Comparison of ENCODE assay signal across 16 cellular contexts in the genomic region with DNA sequence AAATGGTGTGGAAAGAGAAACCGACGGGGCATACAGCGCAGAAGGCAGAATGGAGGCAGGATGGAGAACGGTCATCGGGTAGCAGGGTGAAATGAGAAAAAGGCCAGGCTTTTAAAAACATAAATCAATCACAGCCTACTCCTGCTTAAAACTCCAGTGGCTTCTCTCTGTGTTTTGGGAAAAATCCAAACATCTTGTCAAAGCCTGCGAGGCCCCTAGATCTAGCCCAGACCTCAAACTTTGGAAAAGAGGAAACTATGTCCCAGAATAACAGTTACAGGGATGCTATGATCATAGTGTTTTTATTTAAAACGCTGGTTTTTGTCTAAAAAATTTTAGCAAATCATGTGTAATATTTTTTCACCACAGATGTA. TPM values are rescaled to one million over a fixed set of nuclear protein-coding genes. Genes with fewer than 3 reads are reported as not detected.
DNase-seq lines count a peak whose midpoint lies in the region; ATAC-seq, FAIRE-seq and TF ChIP-seq lines count a peak whose summit lies in the region.
"Had no signal": no experiment of that assay in that cellular context is flagged by ENCODE, and none has a peak within 500 bp of the region (broad histone marks: within the 10 kb centered on the region; RNA-seq: fewer than 3 reads in every experiment).

No MANE protein-coding gene starts in this region.

- no peaks in the 10 kb centered on the region for H3K27me3 ChIP-seq in SJCRH30
- no peaks in the 10 kb centered on the region for H3K27me3 ChIP-seq in H1 (replicated peaks in 1 of 4; ENCODE audit: control insufficient read depth in 3 of 4, extremely low read depth in 1 of 4, insufficient read depth in 3 of 4, low read length in 3 of 4)
- peaks cover 5% of the 10 kb centered on the region in 2 donors for H3K27me3 ChIP-seq in mucosa of rectum (ENCODE audit: control insufficient read depth in 2 of 2, insufficient read depth in 2 of 2, low read length in 2 of 2)
- H3K27me3 ChIP-seq: neutrophil had no signal

- no peak overlapping the region for H2BK12ac ChIP-seq in H1 (ENCODE audit: low read depth, low read length)

- no peak for FAIRE-seq in H1 (lab: Jason Lieb, UNC)

- no peak overlapping the region for H2AK5ac ChIP-seq in H1 (ENCODE audit: low read depth, low read length)

- TF ChIP-seq RAD21 in H1 (IDR thresholded peaks at IDR 0.05 in 1 of 2, conservative IDR thresholded peaks at IDR 0.05 in 1 of 2; ENCODE audit: low read depth in 2 of 2, low read length in 2 of 2), result no peak

- H3K23me2 ChIP-seq in H1 (ENCODE audit: low read depth, low read length), result no peaks in the 10 kb centered on the region

- no peak overlapping the region for H3K23ac ChIP-seq in H1 (ENCODE audit: insufficient read length)

- no peak overlapping the region for H3K9ac ChIP-seq in H1 (replicated peaks in 1 of 4; ENCODE audit: extremely low read depth in 1 of 4, low read depth in 3 of 4, low read length in 3 of 4)
- H3K9ac ChIP-seq in mucosa of rectum (ENCODE audit: low read depth in 1 of 2, low read length in 2 of 2), result no peak overlapping the region

- H3K9me3 ChIP-seq in SJCRH30 (replicated peaks) (no peaks in the 10 kb centered on the region), H1 (ENCODE audit: insufficient read depth in 2 of 2, low read depth in 1 of 2, low read length in 1 of 2) (no peaks in the 10 kb centered on the region), mucosa of rectum (ENCODE audit: control insufficient read depth in 2 of 2, low read length in 2 of 2) (no peaks in the 10 kb centered on the region)
- H3K9me3 ChIP-seq: neutrophil had no signal

- no peak overlapping the region for H2BK20ac ChIP-seq in H1 (ENCODE audit: low read length)

- H4K5ac ChIP-seq in H1 (ENCODE audit: insufficient read length, low read depth, low read length), result no peak overlapping the region

- WGBS in H1 (ENCODE audit: extremely low coverage in 1 of 2, insufficient coverage in 1 of 2, insufficient read length in 1 of 2, insufficient replicate concordance in 2 of 2, low coverage in 1 of 2, low lambda C conversion rate in 2 of 2, missing lambda C conversion rate in 1 of 2), 2 experiments, result 82% methylated on average over 7 of the region's 7 CpGs; no CpG with 5 or more reads in 1 of the 2 experiments

- H3K4me1 ChIP-seq in SJCRH30 (peaks cover 30% of the 10 kb centered on the region), H1 (replicated peaks in 1 of 4; ENCODE audit: control insufficient read depth in 3 of 4, insufficient read depth in 4 of 4, low read length in 3 of 4) (no peaks in the 10 kb centered on the region), mucosa of rectum (ENCODE audit: control insufficient read depth in 2 of 2, insufficient read depth in 2 of 2, low read length in 2 of 2) (peaks cover 12 to 25% of the 10 kb centered on the region in 2 donors)

- H3K4me2 ChIP-seq in H1 (ENCODE audit: insufficient read depth in 1 of 2, low read depth in 2 of 2, low read length in 2 of 2), result no peak overlapping the region

- no peak overlapping the region for H3K14ac ChIP-seq in H1 (ENCODE audit: insufficient read length)

- DNase-seq in SJCRH30, result no peak
- no peak for DNase-seq in H1 (ENCODE audit: low read depth in 1 of 2, low spot score in 2 of 2)
- DNase-seq in SHP77 treated with DMSO at 0.1 percent for 48 hours (lab: John Stamatoyannopoulos, UW), result no peak
- DNase-seq in COLO668 (lab: John Stamatoyannopoulos, UW; ENCODE audit: unreplicated experiment), result no peak
- no peak for DNase-seq in NCI-H146 treated with DMSO at 0.1 percent for 48 hours (lab: John Stamatoyannopoulos, UW; ENCODE audit: unreplicated experiment)
- DNase-seq: activated CD4-positive, alpha-beta T cell treated with anti-CD3 and anti-CD28 coated beads for 36 hours; CD8-positive, alpha-beta T cell; Kasumi-1; NCI-H2081; stimulated activated CD4-positive, alpha-beta T cell treated with anti-CD3 and anti-CD28 coated beads, Interleukin-2, amount 100 ng/mL, for 48 hours; T-helper 1 cell had no signal

- TF ChIP-seq EP300 in H1 (IDR thresholded peaks at IDR 0.05; ENCODE audit: borderline replicate concordance in 1 of 2, low read depth in 2 of 2, low read length in 2 of 2), result no peak

- no peak overlapping the region for H2BK15ac ChIP-seq in H1 (ENCODE audit: low read length)

- H3K56ac ChIP-seq in H1 (replicated peaks; ENCODE audit: insufficient read length, low read depth, low read length), result no peak overlapping the region

- no peak for TF ChIP-seq CTCF in H1 (IDR thresholded peaks at IDR 0.05; ENCODE audit: control extremely low read depth in 1 of 3, insufficient read depth in 1 of 3, low read depth in 1 of 3, low read length in 3 of 3)

- H3K36me3 ChIP-seq in SJCRH30 (no peaks in the 10 kb centered on the region), H1 (ENCODE audit: control insufficient read depth in 2 of 4, insufficient read depth in 4 of 4, low read length in 3 of 4) (no peaks in the 10 kb centered on the region), mucosa of rectum (ENCODE audit: control insufficient read depth in 2 of 2, insufficient read depth in 2 of 2, low read length in 2 of 2) (no peaks in the 10 kb centered on the region)
- H3K36me3 ChIP-seq: neutrophil had no signal

- no peak overlapping the region for H2BK120ac ChIP-seq in H1 (replicated peaks; ENCODE audit: low read depth, low read length)

- no peak for TF ChIP-seq POLR2A in H1 (IDR thresholded peaks at IDR 0.05; ENCODE audit: control extremely low read depth in 1 of 2, low read depth in 2 of 2, low read length in 2 of 2)

- CTCF ChIA-PET in H1 (lab: Charles Lee; ENCODE audit: partially characterized antibody), result interaction anchor here (1.7 kb wide), 2 partner anchors 39 to 44 kb away, joined by 5 to 7 read pairs; no protein-coding TSS in a partner anchor

- no peak for ATAC-seq in HG03460 (IDR thresholded peaks at IDR 0.05; ENCODE audit: unreplicated experiment)
- ATAC-seq: activated CD4-positive, alpha-beta T cell treated with anti-CD3 and anti-CD28 coated beads for 36 hours; CD8-positive, alpha-beta T cell; stimulated activated memory B cell treated with anti-CD40 and anti-IgM and Interleukin-4, amounts not matched to agents 10 μg/mL and 1 μg/mL and 100 μg/mL, for 72 hours had no signal

- no peak overlapping the region for H4K91ac ChIP-seq in H1 (replicated peaks; ENCODE audit: insufficient read length, low read length)

- no peak overlapping the region for H3K4ac ChIP-seq in H1 (replicated peaks; ENCODE audit: insufficient read length, low read depth, low read length)

- no peaks in the 10 kb centered on the region for H4K20me1 ChIP-seq in H1 (replicated peaks in 1 of 2; ENCODE audit: control insufficient read depth in 1 of 2, insufficient read depth in 2 of 2, low read length in 2 of 2)

- H2BK5ac ChIP-seq in H1 (ENCODE audit: low read depth, low read length), result no peak overlapping the region

- no peak overlapping the region for H2AFZ ChIP-seq in H1 (ENCODE audit: low read length)

- H3K79me2 ChIP-seq in H1 (ENCODE audit: control insufficient read depth in 1 of 2, insufficient read depth in 2 of 2, low read length in 2 of 2), result no peaks in the 10 kb centered on the region

- H3K27ac ChIP-seq in SJCRH30 (peak overlapping the region; percentile 70), H1 (ENCODE audit: low read depth, low read length) (no peak overlapping the region), mucosa of rectum (ENCODE audit: low read depth in 2 of 2, low read length in 2 of 2) (peak overlapping the region; percentile 43 to 74), temporal lobe (ENCODE audit: low read depth, low read length) (peak overlapping the region; percentile 41)
- H3K27ac ChIP-seq: neutrophil had no signal

- H3K4me3 ChIP-seq in SJCRH30, result peak overlapping the region; percentile 26
- no peak overlapping the region for H3K4me3 ChIP-seq in H1 (ENCODE audit: extremely low read depth in 1 of 4, insufficient read depth in 2 of 4, low read depth in 3 of 4, low read length in 4 of 4)
- H3K4me3 ChIP-seq in mucosa of rectum (ENCODE audit: low read length in 2 of 2), result peak overlapping the region in 1 of 2 donors; percentile 14

- no peaks in the 10 kb centered on the region for H3K79me1 ChIP-seq in H1 (ENCODE audit: low read depth, low read length)

- H4K8ac ChIP-seq in H1 (ENCODE audit: extremely low read depth, insufficient read depth, low read length), result peak overlapping the region; percentile 45; the same call in 1 of the 2 replicates

- POLR2A ChIA-PET in H1 (lab: Charles Lee; ENCODE audit: partially characterized antibody), result interaction anchor here (1.2 kb wide), 1 partner anchor 10 kb away, joined by 3 read pairs; no protein-coding TSS in a partner anchor

- H3K18ac ChIP-seq in H1 (ENCODE audit: extremely low read depth, low read length), result no peak overlapping the region

TF ChIP-seq in H1, 55 proteins besides CTCF, POLR2A, EP300 and RAD21 (continues in another document):
- TF ChIP-seq TAF1 (IDR thresholded peaks at IDR 0.05; ENCODE audit: low read depth, low read length) (no peak), RNF2 (IDR thresholded peaks at IDR 0.05; ENCODE audit: borderline replicate concordance, low read depth, low read length, missing control alignments, poor library complexity, severe bottlenecking) (no peak), HDAC6 (IDR thresholded peaks at IDR 0.05; ENCODE audit: low read depth, low read length) (no peak), FOSL1 (IDR thresholded peaks at IDR 0.05; ENCODE audit: insufficient read depth, low read depth, low read length) (no peak), TBP (IDR thresholded peaks at IDR 0.05; ENCODE audit: low read depth, low read length) (no peak), HDAC2 (IDR thresholded peaks at IDR 0.05; ENCODE audit: borderline replicate concordance in 1 of 2, low read depth in 2 of 2, low read length in 2 of 2) (no peak), CBX8 (IDR thresholded peaks at IDR 0.05; ENCODE audit: borderline replicate concordance, low read depth, low read length) (no peak), MAFK (IDR thresholded peaks at IDR 0.05; ENCODE audit: low read depth, low read length) (no peak)

RNA-seq across cellular contexts. Expression of a gene that starts 41.1 kb away (rescaled TPM):
- 5.7 and 5.9 TPM in 2 replicates for total RNA-seq in SJCRH30 (2014; rRNA removed; shearing (Covaris generic))
- total RNA-seq in H1 (2021; fragmentation: NEBNext Ultra II Directional; extraction: Animal tissue kit (Norgen Biotek cat#: 25700)), result 1.3 and 1.7 TPM in 2 replicates
- 0.67 and 1.3 TPM in 2 replicates for polyA plus RNA-seq in H1 (2011; rRNA removed)
- 1.0 TPM for polyA plus RNA-seq in H1 (2011; cell fraction: cytosol; rRNA removed)
- polyA plus RNA-seq in H1 (2011; cell fraction: nucleus; rRNA removed), result 0.87 TPM
- polyA plus RNA-seq in H1 (2012, experiment 1 of 2), result 1.0 to 1.8 TPM (median 1.3 TPM) in 4 replicates
- polyA plus RNA-seq in H1 (2012, experiment 2 of 2), result 0.33 TPM
- polyA plus RNA-seq in H1 (2013, experiment 1 of 2), result 0.89 TPM
- polyA plus RNA-seq in H1 (2013, experiment 2 of 2), result 0.90 TPM
- polyA minus RNA-seq in H1 (2011; rRNA and poly(A)+ RNA removed), result 2.8 and 3.4 TPM in 2 replicates
- polyA minus RNA-seq in H1 (2011; cell fraction: cytosol; rRNA and poly(A)+ RNA removed), result 0.73 TPM
- polyA minus RNA-seq in H1 (2011; cell fraction: nucleus; rRNA and poly(A)+ RNA removed), result 3.4 TPM
- total RNA-seq in temporal lobe, result 22.9 TPM
- total RNA-seq: CD8-positive, alpha-beta T cell had no signal
